13 cellular contexts compared by ENCODE assay signal in genomic region chrX:56785442-56785841, GRCh38. TPM values are rescaled to one million over a fixed set of nuclear protein-coding genes. Genes with fewer than 3 reads are reported as not detected.
DNase-seq lines count a peak whose midpoint lies in the region; ATAC-seq and TF ChIP-seq lines count a peak whose summit lies in the region.
"Had no signal": no experiment of that assay in that cellular context is flagged by ENCODE, and none has a peak within 500 bp of the region (broad histone marks: within the 10 kb centered on the region; RNA-seq: fewer than 3 reads in every experiment).

No MANE protein-coding gene starts in this region.

- POLR2A ChIA-PET in naive thymus-derived CD8-positive, alpha-beta T cell (lab: Charles Lee), result no interaction called here

- TF ChIP-seq CTCF in chondrocyte (IDR thresholded peaks at IDR 0.05), result no peak

- peak; percentile 10 for DNase-seq in activated CD8-positive, alpha-beta memory T cell treated with anti-CD3 and anti-CD28 coated beads, Interleukin-2, amount 50 U/mL, for 48 hours
- DNase-seq in activated CD8-positive, alpha-beta memory T cell treated with anti-CD3 and anti-CD28 coated beads, Interleukin-2, amount 10 ng/mL, durations not matched to agents 7 days and 5 days, result no peak
- DNase-seq in chondrocyte (ENCODE audit: low spot score) (peak; percentile 66), ACHN (no peak), dedifferentiated amniotic fluid mesenchymal stem cell (ENCODE audit: extremely low spot score) (no peak), activated gamma-delta T cell (lab: John Stamatoyannopoulos, UW) (no peak)
- no peak for DNase-seq in naive thymus-derived CD8-positive, alpha-beta T cell
- DNase-seq in stimulated activated effector memory CD8-positive, alpha-beta T cell treated with anti-CD3 and anti-CD28 coated beads, Interleukin-12 subunit alpha, Interleukin-12 subunit beta, amount 100 ng/mL, for 72 hours (ENCODE audit: low spot score in 2 of 2), result no peak
- DNase-seq: KBM-7, NCI-H1092, NCI-H1694, NCI-H2107, NCI-H345 had no signal

- H3K36me3 Mint-ChIP-seq in activated CD8-positive, alpha-beta memory T cell treated with anti-CD3 and anti-CD28 coated beads, Interleukin-2, amount 10 ng/mL, durations not matched to agents 7 days and 5 days, result peaks cover 8% of the 10 kb centered on the region
- no peaks in the 10 kb centered on the region for H3K36me3 Mint-ChIP-seq in chondrocyte (ENCODE audit: low read depth)
- H3K36me3 Mint-ChIP-seq in naive thymus-derived CD8-positive, alpha-beta T cell, result peaks cover 0 to 28% (median 0%) of the 10 kb centered on the region in 3 donors
- H3K36me3 Mint-ChIP-seq in stimulated activated effector memory CD8-positive, alpha-beta T cell treated with anti-CD3 and anti-CD28 coated beads, Interleukin-12 subunit alpha, Interleukin-12 subunit beta, amount 100 ng/mL, for 72 hours, result peaks cover 5% of the 10 kb centered on the region

- no peaks in the 10 kb centered on the region for H3K27me3 Mint-ChIP-seq in activated CD8-positive, alpha-beta memory T cell treated with anti-CD3 and anti-CD28 coated beads, Interleukin-2, amount 10 ng/mL, durations not matched to agents 7 days and 5 days
- H3K27me3 Mint-ChIP-seq in chondrocyte (ENCODE audit: low read depth), result no peaks in the 10 kb centered on the region
- no peaks in the 10 kb centered on the region for H3K27me3 Mint-ChIP-seq in naive thymus-derived CD8-positive, alpha-beta T cell

- CTCF ChIA-PET in activated CD8-positive, alpha-beta memory T cell treated with anti-CD3 and anti-CD28 coated beads, Interleukin-2, amount 10 ng/mL, durations not matched to agents 7 days and 5 days (lab: Charles Lee), result no interaction called here

- H3K4me1 Mint-ChIP-seq in activated CD8-positive, alpha-beta memory T cell treated with anti-CD3 and anti-CD28 coated beads, Interleukin-2, amount 10 ng/mL, durations not matched to agents 7 days and 5 days, result peaks cover 14% of the 10 kb centered on the region
- no peaks in the 10 kb centered on the region for H3K4me1 Mint-ChIP-seq in chondrocyte (ENCODE audit: low read depth)
- peaks cover 24 to 39% (median 34%) of the 10 kb centered on the region in 4 donors for H3K4me1 Mint-ChIP-seq in naive thymus-derived CD8-positive, alpha-beta T cell
- peaks cover 27% of the 10 kb centered on the region for H3K4me1 Mint-ChIP-seq in stimulated activated effector memory CD8-positive, alpha-beta T cell treated with anti-CD3 and anti-CD28 coated beads, Interleukin-12 subunit alpha, Interleukin-12 subunit beta, amount 100 ng/mL, for 72 hours

- H3K4me3 Mint-ChIP-seq in activated CD8-positive, alpha-beta memory T cell treated with anti-CD3 and anti-CD28 coated beads, Interleukin-2, amount 10 ng/mL, durations not matched to agents 7 days and 5 days, result no peak overlapping the region
- no peak overlapping the region for H3K4me3 Mint-ChIP-seq in chondrocyte (ENCODE audit: unreplicated experiment)
- no peak overlapping the region for H3K4me3 Mint-ChIP-seq in naive thymus-derived CD8-positive, alpha-beta T cell
- H3K4me3 Mint-ChIP-seq in stimulated activated effector memory CD8-positive, alpha-beta T cell treated with anti-CD3 and anti-CD28 coated beads, Interleukin-12 subunit alpha, Interleukin-12 subunit beta, amount 100 ng/mL, for 72 hours, result no peak overlapping the region

- ATAC-seq in activated CD8-positive, alpha-beta memory T cell treated with anti-CD3 and anti-CD28 coated beads, Interleukin-2, amount 10 ng/mL, durations not matched to agents 7 days and 5 days, result no peak
- no peak for ATAC-seq in naive thymus-derived CD8-positive, alpha-beta T cell
- ATAC-seq in stimulated activated effector memory CD8-positive, alpha-beta T cell treated with anti-CD3 and anti-CD28 coated beads, Interleukin-12 subunit alpha, Interleukin-12 subunit beta, amount 100 ng/mL, for 72 hours, result no peak

- no peak overlapping the region for H3K27ac Mint-ChIP-seq in activated CD8-positive, alpha-beta memory T cell treated with anti-CD3 and anti-CD28 coated beads, Interleukin-2, amount 10 ng/mL, durations not matched to agents 7 days and 5 days
- H3K27ac Mint-ChIP-seq in chondrocyte (ENCODE audit: unreplicated experiment), result no peak overlapping the region
- H3K27ac Mint-ChIP-seq in naive thymus-derived CD8-positive, alpha-beta T cell, result peak overlapping the region in 8 of 10 donors; percentile 23 to 83 (median 70)
- H3K27ac Mint-ChIP-seq in stimulated activated effector memory CD8-positive, alpha-beta T cell treated with anti-CD3 and anti-CD28 coated beads, Interleukin-12 subunit alpha, Interleukin-12 subunit beta, amount 100 ng/mL, for 72 hours, result peak overlapping the region; percentile 54

- H3K9me3 Mint-ChIP-seq in activated CD8-positive, alpha-beta memory T cell treated with anti-CD3 and anti-CD28 coated beads, Interleukin-2, amount 10 ng/mL, durations not matched to agents 7 days and 5 days (ENCODE audit: low read depth), result no peaks in the 10 kb centered on the region
- H3K9me3 Mint-ChIP-seq in chondrocyte (ENCODE audit: low read depth), result peaks cover 9% of the 10 kb centered on the region
- no peaks in the 10 kb centered on the region for H3K9me3 Mint-ChIP-seq in naive thymus-derived CD8-positive, alpha-beta T cell
- H3K9me3 Mint-ChIP-seq in stimulated activated effector memory CD8-positive, alpha-beta T cell treated with anti-CD3 and anti-CD28 coated beads, Interleukin-12 subunit alpha, Interleukin-12 subunit beta, amount 100 ng/mL, for 72 hours, result no peaks in the 10 kb centered on the region

- in situ Hi-C loops in ACHN (cut with HindIII; ENCODE audit: low pct_ligation_motif_present, low pct_unique_long_range_greater_than_20kb, low sequenced_read_pairs), result no loop called here

RNA-seq across cellular contexts. Expression of gene NBDY, which starts 56.4 kb away (rescaled TPM):
- total RNA-seq in activated CD8-positive, alpha-beta memory T cell treated with anti-CD3 and anti-CD28 coated beads, Interleukin-2, amount 10 ng/mL, durations not matched to agents 7 days and 5 days, result 10 to 100 TPM; 30.4 to 40.1 TPM
- total RNA-seq in chondrocyte, result 49.9 to 63.1 TPM (median 51.1 TPM) in 3 replicates
- 10 to 100 TPM; 30.9 to 34.3 TPM for total RNA-seq in naive thymus-derived CD8-positive, alpha-beta T cell
- polyA plus RNA-seq in naive thymus-derived CD8-positive, alpha-beta T cell, result 10 to 100 TPM; 64.3 to 91.9 (median 73.0) TPM

Comparison
In these comparisons a context has a peak if more than half of its experiments do, and no peak if none do; other contexts are left out.
1. DNase-seq: peak in activated CD8-positive, alpha-beta memory T cell treated with anti-CD3 and anti-CD28 coated beads, Interleukin-2, amount 50 U/mL, for 48 hours (single experiment) and chondrocyte (single experiment); none in activated CD8-positive, alpha-beta memory T cell treated with anti-CD3 and anti-CD28 coated beads, Interleukin-2, amount 10 ng/mL, durations not matched to agents 7 days and 5 days (single experiment), naive thymus-derived CD8-positive, alpha-beta T cell (0 of 10), stimulated activated effector memory CD8-positive, alpha-beta T cell treated with anti-CD3 and anti-CD28 coated beads, Interleukin-12 subunit alpha, Interleukin-12 subunit beta, amount 100 ng/mL, for 72 hours (0 of 2), ACHN (single experiment), dedifferentiated amniotic fluid mesenchymal stem cell (single experiment) and activated gamma-delta T cell (single experiment).
2. H3K27ac Mint-ChIP-seq: peak in naive thymus-derived CD8-positive, alpha-beta T cell (8 of 10) and stimulated activated effector memory CD8-positive, alpha-beta T cell treated with anti-CD3 and anti-CD28 coated beads, Interleukin-12 subunit alpha, Interleukin-12 subunit beta, amount 100 ng/mL, for 72 hours (single experiment); none in activated CD8-positive, alpha-beta memory T cell treated with anti-CD3 and anti-CD28 coated beads, Interleukin-2, amount 10 ng/mL, durations not matched to agents 7 days and 5 days (single experiment) and chondrocyte (single experiment).